ENCODE assay signal across 21 cellular contexts in the genomic region with DNA sequence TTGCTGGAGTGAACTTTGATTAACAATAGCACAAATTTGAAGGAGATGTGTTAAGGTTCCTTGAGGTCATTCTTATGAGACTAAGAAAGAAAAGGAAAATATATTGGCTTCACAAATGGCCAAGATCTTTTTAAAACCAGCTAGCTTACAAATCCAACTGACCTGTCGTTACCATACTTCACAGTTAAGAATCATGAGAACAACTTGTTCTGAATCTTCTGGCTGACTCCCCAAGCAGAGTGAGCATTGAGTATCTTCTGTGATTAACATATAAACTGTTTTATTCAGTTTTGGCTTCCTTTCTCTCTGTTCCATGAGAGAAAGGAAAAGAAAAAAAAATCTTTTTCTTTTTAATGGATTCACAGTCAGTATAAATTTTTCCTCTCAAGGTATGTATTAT.
A peak's percentile ranks its signal among the peaks of the same experiment; 100 is the strongest.
DNase-seq lines count a peak whose midpoint lies in the region; ATAC-seq, FAIRE-seq and TF ChIP-seq lines count a peak whose summit lies in the region.
"Had no signal": no experiment of that assay in that cellular context is flagged by ENCODE, and none has a peak within 500 bp of the region (broad histone marks: within the 10 kb centered on the region; RNA-seq: fewer than 3 reads in every experiment).

No MANE protein-coding gene starts in this region.

- H3K27ac ChIP-seq in A549 = peak overlapping the region; percentile 40 to 52; a peak in 2 of 6 replicates
- peak overlapping the region; percentile 67 to 83 (median 76) for H3K27ac ChIP-seq in gastrocnemius medialis
- H3K27ac ChIP-seq in thoracic aorta = peak overlapping the region; percentile 64 to 73
- no peak overlapping the region for H3K27ac ChIP-seq in prostate gland
- H3K27ac ChIP-seq: 22Rv1, Peyer's patch had no signal

- H3K4me3 ChIP-seq in A549 = no peak overlapping the region
- no peak overlapping the region for H3K4me3 ChIP-seq in fibroblast of mammary gland (ENCODE audit: control insufficient read depth, low read depth, low read length)
- H3K4me3 ChIP-seq in gastrocnemius medialis = no peak overlapping the region
- H3K4me3 ChIP-seq in thoracic aorta = no peak overlapping the region
- no peak overlapping the region for H3K4me3 ChIP-seq in prostate gland
- H3K4me3 ChIP-seq: Peyer's patch had no signal

- no peaks in the 10 kb centered on the region for H3K27me3 ChIP-seq in gastrocnemius medialis
- H3K27me3 ChIP-seq in thoracic aorta (replicated peaks; ENCODE audit: insufficient read depth) = no peaks in the 10 kb centered on the region
- no peaks in the 10 kb centered on the region for H3K27me3 ChIP-seq in prostate gland (replicated peaks; ENCODE audit: insufficient read depth)
- H3K27me3 ChIP-seq: BE2C, Peyer's patch had no signal

- TF ChIP-seq CTCF in A549 (IDR thresholded peaks at IDR 0.05) (no peak), fibroblast of mammary gland (conservative IDR thresholded peaks at IDR 0.05; ENCODE audit: control insufficient read depth, insufficient read depth, low read depth, low read length) (no peak), gastrocnemius medialis (IDR thresholded peaks at IDR 0.05 in 4 of 5, conservative IDR thresholded peaks at IDR 0.05 in 1 of 5) (no peak), thoracic aorta (IDR thresholded peaks at IDR 0.05) (no peak), prostate gland (IDR thresholded peaks at IDR 0.05) (no peak), omental fat pad (IDR thresholded peaks at IDR 0.05) (no peak)

- 86% methylated on average over 1 of the region's 1 CpG for WGBS in A549 (ENCODE audit: missing lambda C conversion rate)
- 28% methylated on average over 1 of the region's 1 CpG for WGBS in prostate gland

- H3K9me3 ChIP-seq in A549 (no peaks in the 10 kb centered on the region; the same call in 2 of the 3 replicates), gastrocnemius medialis (no peaks in the 10 kb centered on the region), thoracic aorta (no peaks in the 10 kb centered on the region), prostate gland (no peaks in the 10 kb centered on the region)
- H3K9me3 ChIP-seq: BE2C, Peyer's patch had no signal

- no peak for FAIRE-seq in A549 (lab: Jason Lieb, UNC)
- FAIRE-seq: GM12892 had no signal

- TF ChIP-seq EP300 in A549 (IDR thresholded peaks at IDR 0.05) = no peak

- POLR2A ChIA-PET in A549 (lab: Yijun Ruan, JAX) = no interaction called here

- TF ChIP-seq RAD21 in A549 (conservative IDR thresholded peaks at IDR 0.05 in 1 of 2, IDR thresholded peaks at IDR 0.05 in 1 of 2) = no peak

- no peaks in the 10 kb centered on the region for H3K36me3 ChIP-seq in gastrocnemius medialis
- no peaks in the 10 kb centered on the region for H3K36me3 ChIP-seq in thoracic aorta
- no peaks in the 10 kb centered on the region for H3K36me3 ChIP-seq in prostate gland
- H3K36me3 ChIP-seq: BE2C, Peyer's patch had no signal

- in situ Hi-C loops in gastrocnemius medialis (cut with MboI; ENCODE audit: low sequenced_read_pairs in 4 of 4) = loop anchor here in 1 of 4 donors (10.0 kb wide), 1 partner anchor 83 kb away; no protein-coding TSS in a partner anchor

- no peak for DNase-seq in A549 (ENCODE audit: low read depth in 1 of 2, low spot score in 1 of 2)
- peak; percentile 41 for DNase-seq in fibroblast of mammary gland (ENCODE audit: low read depth)
- peak in 1 of 2 donors; percentile 30 for DNase-seq in gastrocnemius medialis
- no peak for DNase-seq in thoracic aorta (ENCODE audit: low spot score)
- no peak for DNase-seq in GDM1 (lab: John Stamatoyannopoulos, UW)
- no peak for DNase-seq in prostate gland (ENCODE audit: low spot score)
- no peak for DNase-seq in omental fat pad (ENCODE audit: low spot score)
- DNase-seq: ACHN; BE2C; CD8-positive, alpha-beta memory T cell; DMS79 treated with DMSO at 0.1 percent for 48 hours; KBM-7; MM.1S; NCI-H2029 treated with DMSO at 0.1 percent for 48 hours; NCI-H510A; NCI-H69; Peyer's patch; SHP77 treated with DMSO at 0.1 percent for 48 hours had no signal

- H3K4me1 ChIP-seq in A549 (peaks cover 54% of the 10 kb centered on the region), gastrocnemius medialis (peaks cover 54 to 57% of the 10 kb centered on the region in 2 donors), thoracic aorta (ENCODE audit: control insufficient read depth in 1 of 2, low read depth in 2 of 2) (peaks cover 13 to 33% of the 10 kb centered on the region in 2 donors), prostate gland (replicated peaks) (no peaks in the 10 kb centered on the region)
- H3K4me1 ChIP-seq: BE2C, Peyer's patch had no signal

- ATAC-seq in A549 (no peak), gastrocnemius medialis (peak; percentile 65 to 70), thoracic aorta (ENCODE audit: insufficient number of reproducible peaks, low FRiP score, low read depth) (no peak), omental fat pad (ENCODE audit: low FRiP score) (no peak)
- ATAC-seq: HCT116 had no signal

- CTCF ChIA-PET in A549 (lab: Yijun Ruan, JAX) = no interaction called here

- TF ChIP-seq POLR2A in A549 (IDR thresholded peaks at IDR 0.05; ENCODE audit: low read length) (no peak), gastrocnemius medialis (IDR thresholded peaks at IDR 0.05) (no peak), prostate gland (IDR thresholded peaks at IDR 0.05) (no peak)

- intact Hi-C loops in gastrocnemius medialis (cut with DNase I; ENCODE audit: low total_unique reads) (no loop called here), prostate gland (cut with DNase I) (no loop called here)

- H3K4me2 ChIP-seq in A549 = no peak overlapping the region; the same call in 2 of the 3 replicates

TF ChIP-seq in A549, 52 proteins besides CTCF, POLR2A, EP300 and RAD21:
- no peak for TF ChIP-seq POLR2AphosphoS2 (conservative IDR thresholded peaks at IDR 0.05; ENCODE audit: low read length)
- no peak for TF ChIP-seq FOSL2 (IDR thresholded peaks at IDR 0.05)
- TF ChIP-seq FOSL2 (CRISPR knock-in tag; IDR thresholded peaks at IDR 0.05) = no peak
- TF ChIP-seq HOXB5 (CRISPR knock-in tag; IDR thresholded peaks at IDR 0.05) = no peak
- TF ChIP-seq MYC (IDR thresholded peaks at IDR 0.05; ENCODE audit: borderline replicate concordance, low read length) = no peak
- TF ChIP-seq, protein P1, sequence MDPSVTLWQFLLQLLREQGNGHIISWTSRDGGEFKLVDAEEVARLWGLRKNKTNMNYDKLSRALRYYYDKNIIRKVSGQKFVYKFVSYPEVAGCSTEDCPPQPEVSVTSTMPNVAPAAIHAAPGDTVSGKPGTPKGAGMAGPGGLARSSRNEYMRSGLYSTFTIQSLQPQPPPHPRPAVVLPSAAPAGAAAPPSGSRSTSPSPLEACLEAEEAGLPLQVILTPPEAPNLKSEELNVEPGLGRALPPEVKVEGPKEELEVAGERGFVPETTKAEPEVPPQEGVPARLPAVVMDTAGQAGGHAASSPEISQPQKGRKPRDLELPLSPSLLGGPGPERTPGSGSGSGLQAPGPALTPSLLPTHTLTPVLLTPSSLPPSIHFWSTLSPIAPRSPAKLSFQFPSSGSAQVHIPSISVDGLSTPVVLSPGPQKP (IDR thresholded peaks at IDR 0.05; ENCODE audit: low read depth, low read length) = no peak
- no peak for TF ChIP-seq SMC3 (IDR thresholded peaks at IDR 0.05)
- TF ChIP-seq RNF2 (IDR thresholded peaks at IDR 0.05; ENCODE audit: borderline replicate concordance, low read depth) = no peak
- no peak for TF ChIP-seq EHF (CRISPR knock-in tag; IDR thresholded peaks at IDR 0.05)
- no peak for TF ChIP-seq HMGXB4 (CRISPR knock-in tag; IDR thresholded peaks at IDR 0.05; ENCODE audit: borderline replicate concordance)
- TF ChIP-seq HEYL (CRISPR knock-in tag; IDR thresholded peaks at IDR 0.05) = no peak
TF ChIP-seq in A549: peak in this region for 0.

Comparison
In these comparisons a context has a peak if more than half of its experiments do, and no peak if none do; other contexts are left out.
1. ATAC-seq: peak in gastrocnemius medialis (2 of 2); none in A549 (0 of 2), thoracic aorta (single experiment) and omental fat pad (single experiment).
2. H3K27ac ChIP-seq: peak in A549 (2 of 2), gastrocnemius medialis (4 of 4) and thoracic aorta (2 of 2); none in prostate gland (0 of 2).